ENCODE assay signal across 1 cellular context in genomic region chr16:75108792-75109731, GRCh38.
TF ChIP-seq lines count a peak whose summit lies in the region.

No MANE protein-coding gene starts in this region.

TF ChIP-seq in IMR-90, 13 proteins besides CTCF, POLR2A, EP300 and RAD21 (continued from another document):
- TF ChIP-seq USF2 (IDR thresholded peaks at IDR 0.05; ENCODE audit: low read depth, low read length), result no peak
- TF ChIP-seq RFX5 (IDR thresholded peaks at IDR 0.05; ENCODE audit: low read depth, low read length), result no peak
- TF ChIP-seq CEBPB (IDR thresholded peaks at IDR 0.05; ENCODE audit: low read depth, low read length), result no peak
- TF ChIP-seq BHLHE40 (IDR thresholded peaks at IDR 0.05; ENCODE audit: low read depth, low read length), result peak; percentile 69
- TF ChIP-seq FOS (IDR thresholded peaks at IDR 0.05; ENCODE audit: low read depth, low read length), result peak; percentile 83
- peak; percentile 77 for TF ChIP-seq RCOR1 (IDR thresholded peaks at IDR 0.05; ENCODE audit: insufficient replicate concordance, low read length)
